ENCODE assay signal across 14 cellular contexts in the genomic region with DNA sequence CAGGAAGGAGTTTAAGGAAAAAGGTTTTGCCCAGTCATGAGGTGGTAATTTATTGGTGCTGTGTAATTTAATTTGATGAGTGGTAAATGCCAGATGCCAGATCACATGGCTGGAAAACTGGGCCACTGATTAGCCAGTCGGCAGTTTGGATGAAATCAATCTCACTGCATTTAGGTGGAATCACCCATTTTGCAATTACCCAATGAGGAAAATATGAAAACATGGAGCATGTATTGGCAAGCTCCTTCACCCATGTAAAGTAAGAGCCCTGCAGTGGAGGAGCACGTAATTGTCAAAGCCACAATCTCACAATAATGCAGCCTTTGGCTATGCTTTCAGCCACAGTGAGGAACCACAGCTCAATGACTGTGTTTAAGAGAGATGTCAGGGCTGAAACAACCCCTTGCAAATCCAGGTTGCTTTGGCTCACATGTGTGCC.
A peak's percentile ranks its signal among the peaks of the same experiment; 100 is the strongest.
DNase-seq lines count a peak whose midpoint lies in the region; ATAC-seq and TF ChIP-seq lines count a peak whose summit lies in the region.
"Had no signal": no experiment of that assay in that cellular context is flagged by ENCODE, and none has a peak within 500 bp of the region (broad histone marks: within the 10 kb centered on the region; RNA-seq: fewer than 3 reads in every experiment).

No MANE protein-coding gene starts in this region.

- H3K36me3 ChIP-seq in effector memory CD4-positive, alpha-beta T cell (ENCODE audit: control insufficient read depth, insufficient read depth, low read length): no peaks in the 10 kb centered on the region
- H3K36me3 ChIP-seq: left lung, suprapubic skin had no signal

- no peaks in the 10 kb centered on the region for H3K9me3 ChIP-seq in effector memory CD4-positive, alpha-beta T cell (ENCODE audit: control insufficient read depth, low read length)
- H3K9me3 ChIP-seq: left lung, suprapubic skin had no signal

- CTCF ChIA-PET in activated CD8-positive, alpha-beta memory T cell treated with anti-CD3 and anti-CD28 coated beads, Interleukin-2, amount 10 ng/mL, durations not matched to agents 7 days and 5 days (lab: Charles Lee): interaction anchor here (1.0 kb wide), 1 partner anchor 430 kb away, joined by 3 read pairs; no protein-coding TSS in a partner anchor

- DNase-seq in activated CD8-positive, alpha-beta memory T cell treated with anti-CD3 and anti-CD28 coated beads, Interleukin-2, amount 10 ng/mL, durations not matched to agents 7 days and 5 days: peak; percentile 67
- no peak for DNase-seq in activated CD8-positive, alpha-beta memory T cell treated with anti-CD3 and anti-CD28 coated beads, Interleukin-2, amount 50 U/mL, for 48 hours
- DNase-seq in RPMI7951 (ENCODE audit: low read depth): peak; percentile 73
- DNase-seq in stromal cell of bone marrow (ENCODE audit: low read depth): peak; percentile 18
- no peak for DNase-seq in effector memory CD4-positive, alpha-beta T cell
- no peak for DNase-seq in osteocyte (ENCODE audit: extremely low spot score, unreplicated experiment)
- DNase-seq in ureter (ENCODE audit: low spot score): no peak
- DNase-seq: left lung; Right ventricle myocardium superior; stimulated activated CD4-positive, alpha-beta T cell treated with anti-CD3 and anti-CD28 coated beads, Interleukin-2, amount 100 ng/mL, for 48 hours had no signal

- no peak overlapping the region for H3K4me3 ChIP-seq in effector memory CD4-positive, alpha-beta T cell (ENCODE audit: insufficient read depth, low read depth, low read length, poor library complexity, severe bottlenecking)
- H3K4me3 ChIP-seq: GM23248, left lung, suprapubic skin had no signal

- no peak overlapping the region for H3K27ac Mint-ChIP-seq in activated CD8-positive, alpha-beta memory T cell treated with anti-CD3 and anti-CD28 coated beads, Interleukin-2, amount 10 ng/mL, durations not matched to agents 7 days and 5 days
- H3K27ac Mint-ChIP-seq in osteocyte (ENCODE audit: unreplicated experiment): no peak overlapping the region

- H3K27me3 Mint-ChIP-seq in activated CD8-positive, alpha-beta memory T cell treated with anti-CD3 and anti-CD28 coated beads, Interleukin-2, amount 10 ng/mL, durations not matched to agents 7 days and 5 days: no peaks in the 10 kb centered on the region
- H3K27me3 Mint-ChIP-seq in osteocyte (ENCODE audit: unreplicated experiment): no peaks in the 10 kb centered on the region

- no peaks in the 10 kb centered on the region for H3K27me3 ChIP-seq in effector memory CD4-positive, alpha-beta T cell (replicated peaks; ENCODE audit: control insufficient read depth, insufficient read depth, low read length, poor library complexity, severe bottlenecking)
- H3K27me3 ChIP-seq: left lung, suprapubic skin had no signal

- peaks cover 30% of the 10 kb centered on the region for H3K4me1 Mint-ChIP-seq in activated CD8-positive, alpha-beta memory T cell treated with anti-CD3 and anti-CD28 coated beads, Interleukin-2, amount 10 ng/mL, durations not matched to agents 7 days and 5 days
- H3K4me1 Mint-ChIP-seq in osteocyte (ENCODE audit: unreplicated experiment): peaks cover 8% of the 10 kb centered on the region

- H3K36me3 Mint-ChIP-seq in activated CD8-positive, alpha-beta memory T cell treated with anti-CD3 and anti-CD28 coated beads, Interleukin-2, amount 10 ng/mL, durations not matched to agents 7 days and 5 days: peaks cover 5% of the 10 kb centered on the region
- H3K36me3 Mint-ChIP-seq in osteocyte (ENCODE audit: unreplicated experiment): no peaks in the 10 kb centered on the region

- H3K4me3 Mint-ChIP-seq in activated CD8-positive, alpha-beta memory T cell treated with anti-CD3 and anti-CD28 coated beads, Interleukin-2, amount 10 ng/mL, durations not matched to agents 7 days and 5 days: no peak overlapping the region
- no peak overlapping the region for H3K4me3 Mint-ChIP-seq in osteocyte (ENCODE audit: unreplicated experiment)

- H3K4me1 ChIP-seq in effector memory CD4-positive, alpha-beta T cell (ENCODE audit: control insufficient read depth, insufficient read depth, low read length, poor library complexity, severe bottlenecking): no peaks in the 10 kb centered on the region
- H3K4me1 ChIP-seq: left lung, suprapubic skin had no signal

- peak; percentile 81 for ATAC-seq in activated CD8-positive, alpha-beta memory T cell treated with anti-CD3 and anti-CD28 coated beads, Interleukin-2, amount 10 ng/mL, durations not matched to agents 7 days and 5 days
- peak; percentile 49 for ATAC-seq in HG02884 (IDR thresholded peaks at IDR 0.05; ENCODE audit: unreplicated experiment)
- ATAC-seq: left lung had no signal

- H3K9me3 Mint-ChIP-seq in activated CD8-positive, alpha-beta memory T cell treated with anti-CD3 and anti-CD28 coated beads, Interleukin-2, amount 10 ng/mL, durations not matched to agents 7 days and 5 days (ENCODE audit: low read depth): no peaks in the 10 kb centered on the region
- H3K9me3 Mint-ChIP-seq in osteocyte (ENCODE audit: unreplicated experiment): no peaks in the 10 kb centered on the region

- TF ChIP-seq CTCF in osteocyte (IDR thresholded peaks at IDR 0.05): no peak

- H3K27ac ChIP-seq in effector memory CD4-positive, alpha-beta T cell (ENCODE audit: insufficient read depth, low read length, poor library complexity, severe bottlenecking): no peak overlapping the region
- H3K27ac ChIP-seq: GM23248, left lung, suprapubic skin, VCaP had no signal

Comparison
In these comparisons a context has a peak if more than half of its experiments do, and no peak if none do; other contexts are left out.
1. DNase-seq: peak in activated CD8-positive, alpha-beta memory T cell treated with anti-CD3 and anti-CD28 coated beads, Interleukin-2, amount 10 ng/mL, durations not matched to agents 7 days and 5 days (single experiment), RPMI7951 (single experiment) and stromal cell of bone marrow (single experiment); none in activated CD8-positive, alpha-beta memory T cell treated with anti-CD3 and anti-CD28 coated beads, Interleukin-2, amount 50 U/mL, for 48 hours (single experiment), effector memory CD4-positive, alpha-beta T cell (0 of 3), osteocyte (single experiment) and ureter (single experiment).